14 cellular contexts compared by ENCODE assay signal in genomic region chr13:109769921-109770320, GRCh38. TPM values are rescaled to one million over a fixed set of nuclear protein-coding genes. Genes with fewer than 3 reads are reported as not detected.
DNase-seq lines count a peak whose midpoint lies in the region; ATAC-seq and TF ChIP-seq lines count a peak whose summit lies in the region.
"Had no signal": no experiment of that assay in that cellular context is flagged by ENCODE, and none has a peak within 500 bp of the region (broad histone marks: within the 10 kb centered on the region; RNA-seq: fewer than 3 reads in every experiment).

No MANE protein-coding gene starts in this region.

- no peak overlapping the region for H3K18ac ChIP-seq in IMR-90 (ENCODE audit: low read depth, low read length)

- H4K91ac ChIP-seq in IMR-90 (ENCODE audit: insufficient read depth, low read depth, low read length) = no peak overlapping the region

- H3K36me3 ChIP-seq in BLaER1 (peaks cover 79% of the 10 kb centered on the region), IMR-90 (ENCODE audit: control insufficient read depth, insufficient read depth, low read length) (peaks cover 11% of the 10 kb centered on the region), esophagus muscularis mucosa (peaks cover 7 to 40% (median 16%) of the 10 kb centered on the region in 4 donors)

- no peaks in the 10 kb centered on the region for H3K27me3 ChIP-seq in BLaER1
- H3K27me3 ChIP-seq in IMR-90 (ENCODE audit: control insufficient read depth, insufficient read depth, low read length) = no peaks in the 10 kb centered on the region
- no peaks in the 10 kb centered on the region for H3K27me3 ChIP-seq in esophagus muscularis mucosa
- H3K27me3 ChIP-seq: BE2C had no signal

- in situ Hi-C loops in IMR-90 (cut with MboI; ENCODE audit: low sequenced_read_pairs) = loop anchor here (10.0 kb wide), 1 partner anchor 805 kb away; no protein-coding TSS in a partner anchor

- TF ChIP-seq CTCF in IMR-90 (conservative IDR thresholded peaks at IDR 0.05; ENCODE audit: low read depth, low read length) (no peak), esophagus muscularis mucosa (IDR thresholded peaks at IDR 0.05) (no peak)

- H3K4ac ChIP-seq in IMR-90 (ENCODE audit: low read depth, low read length) = no peak overlapping the region

- H3K36me3 Mint-ChIP-seq in activated CD8-positive, alpha-beta memory T cell treated with anti-CD3 and anti-CD28 coated beads, Interleukin-2, amount 10 ng/mL, durations not matched to agents 7 days and 5 days = no peaks in the 10 kb centered on the region

- no peak overlapping the region for H3K4me3 Mint-ChIP-seq in activated CD8-positive, alpha-beta memory T cell treated with anti-CD3 and anti-CD28 coated beads, Interleukin-2, amount 10 ng/mL, durations not matched to agents 7 days and 5 days
- H3K4me3 Mint-ChIP-seq: HFFc6 had no signal

- TF ChIP-seq EP300 in esophagus muscularis mucosa (IDR thresholded peaks at IDR 0.05) = no peak

- no peak overlapping the region for H2BK15ac ChIP-seq in IMR-90 (ENCODE audit: low read depth, low read length)

- CTCF ChIA-PET in IMR-90 (lab: Yijun Ruan, JAX) = interaction anchor here (0.6 kb wide), 1 partner anchor 810 kb away, joined by 6 read pairs; no protein-coding TSS in a partner anchor
- CTCF ChIA-PET in activated CD8-positive, alpha-beta memory T cell treated with anti-CD3 and anti-CD28 coated beads, Interleukin-2, amount 10 ng/mL, durations not matched to agents 7 days and 5 days (lab: Charles Lee) = no interaction called here

- H4K8ac ChIP-seq in IMR-90 (ENCODE audit: low read depth in 2 of 2, low read length in 2 of 2) = no peak overlapping the region

- H2BK20ac ChIP-seq in IMR-90 (ENCODE audit: low read depth, low read length) = no peak overlapping the region

- H3K14ac ChIP-seq in IMR-90 (replicated peaks; ENCODE audit: low read depth, low read length) = no peak overlapping the region

- H3K9ac ChIP-seq in BLaER1 (no peak overlapping the region), IMR-90 (ENCODE audit: low read depth, low read length) (no peak overlapping the region)

- H4K20me1 ChIP-seq in BLaER1 (peaks cover 90% of the 10 kb centered on the region), IMR-90 (ENCODE audit: insufficient read depth, low read length) (peaks cover 26% of the 10 kb centered on the region; the same call in 1 of the 2 replicates)

- TF ChIP-seq RAD21 in IMR-90 (IDR thresholded peaks at IDR 0.05; ENCODE audit: low read length) = no peak

- BruUV-seq in IMR-90 (replicated peaks; lab: Mats Ljungman, UMichigan) = no TSS peak

- no peak overlapping the region for H2BK120ac ChIP-seq in IMR-90 (ENCODE audit: low read depth, low read length)

- no CpG with 5 or more reads among the region's 5 CpGs for WGBS in IMR-90 (ENCODE audit: extremely low coverage in 2 of 2, insufficient read length in 1 of 2), 2 experiments
- WGBS in esophagus muscularis mucosa = 90% methylated on average over 5 of the region's 5 CpGs

- no peak overlapping the region for H3K23ac ChIP-seq in IMR-90 (ENCODE audit: low read depth, low read length)

- no peaks in the 10 kb centered on the region for H3K9me3 Mint-ChIP-seq in activated CD8-positive, alpha-beta memory T cell treated with anti-CD3 and anti-CD28 coated beads, Interleukin-2, amount 10 ng/mL, durations not matched to agents 7 days and 5 days (ENCODE audit: low read depth)
- H3K9me3 Mint-ChIP-seq: HFFc6 had no signal

- H3K9me3 ChIP-seq in BLaER1 (peaks cover 14% of the 10 kb centered on the region), IMR-90 (ENCODE audit: control insufficient read depth, insufficient read depth, low read length) (no peaks in the 10 kb centered on the region), esophagus muscularis mucosa (no peaks in the 10 kb centered on the region)
- H3K9me3 ChIP-seq: BE2C had no signal

- no peak overlapping the region for H3K56ac ChIP-seq in IMR-90 (ENCODE audit: extremely low read depth, insufficient read depth, low read length)

- no peak overlapping the region for H4K5ac ChIP-seq in IMR-90 (ENCODE audit: low read depth, low read length)

- peak overlapping the region; percentile 14; the same call in 1 of the 2 replicates for H3K27ac ChIP-seq in BLaER1
- no peak overlapping the region for H3K27ac ChIP-seq in IMR-90 (ENCODE audit: insufficient read depth, low read length)
- no peak overlapping the region for H3K27ac ChIP-seq in esophagus muscularis mucosa (replicated peaks in 1 of 4)

- H3K27me3 Mint-ChIP-seq in activated CD8-positive, alpha-beta memory T cell treated with anti-CD3 and anti-CD28 coated beads, Interleukin-2, amount 10 ng/mL, durations not matched to agents 7 days and 5 days = no peaks in the 10 kb centered on the region
- H3K27me3 Mint-ChIP-seq: CD4-positive, alpha-beta memory T cell had no signal

- peak overlapping the region; percentile 4; the same call in 1 of the 2 replicates for H3K4me2 ChIP-seq in BLaER1
- H3K4me2 ChIP-seq in IMR-90 (ENCODE audit: low read depth, low read length) = no peak overlapping the region

- H3K79me1 ChIP-seq in IMR-90 (ENCODE audit: low read depth in 1 of 2, low read length in 2 of 2) = peaks cover 31 to 45% of the 10 kb centered on the region in 2 experiments

- intact Hi-C loops in IMR-90 (cut with micrococcal nuclease) = no loop called here
- intact Hi-C loops in esophagus muscularis mucosa (cut with DNase I) = no loop called here

- H3K4me1 Mint-ChIP-seq in activated CD8-positive, alpha-beta memory T cell treated with anti-CD3 and anti-CD28 coated beads, Interleukin-2, amount 10 ng/mL, durations not matched to agents 7 days and 5 days = no peaks in the 10 kb centered on the region

- H3K4me1 ChIP-seq in BLaER1 (peaks cover 36% of the 10 kb centered on the region), IMR-90 (ENCODE audit: control insufficient read depth, insufficient read depth, low read length) (no peaks in the 10 kb centered on the region), esophagus muscularis mucosa (peaks cover 22 to 73% (median 67%) of the 10 kb centered on the region in 4 donors)

- dilution Hi-C loops in IMR-90 (cut with HindIII; ENCODE audit: low sequenced_read_pairs, unreplicated experiment) = no loop called here

- no peak overlapping the region for H3K27ac Mint-ChIP-seq in activated CD8-positive, alpha-beta memory T cell treated with anti-CD3 and anti-CD28 coated beads, Interleukin-2, amount 10 ng/mL, durations not matched to agents 7 days and 5 days
- H3K27ac Mint-ChIP-seq: HFFc6 had no signal

- TF ChIP-seq POLR2A in IMR-90 (IDR thresholded peaks at IDR 0.05; ENCODE audit: low read depth, low read length) = no peak
- no peak for TF ChIP-seq POLR2A in esophagus muscularis mucosa (IDR thresholded peaks at IDR 0.05; ENCODE audit: low read depth)

- no peak for ATAC-seq in IMR-90 (ENCODE audit: low read depth)
- no peak for ATAC-seq in HG02798 (IDR thresholded peaks at IDR 0.05; ENCODE audit: poor library complexity, unreplicated experiment)
- ATAC-seq in activated CD8-positive, alpha-beta memory T cell treated with anti-CD3 and anti-CD28 coated beads, Interleukin-2, amount 10 ng/mL, durations not matched to agents 7 days and 5 days = no peak
- no peak for ATAC-seq in GM19397 (IDR thresholded peaks at IDR 0.05; ENCODE audit: unreplicated experiment)
- ATAC-seq: GM12878, HepG2 had no signal

- no peak overlapping the region for H2AK5ac ChIP-seq in IMR-90 (ENCODE audit: low read depth, low read length)

- POLR2A ChIA-PET in IMR-90 (lab: Charles Lee; ENCODE audit: unreplicated experiment) = no interaction called here

- peak overlapping the region; percentile 42 for H2AK9ac ChIP-seq in IMR-90 (replicated peaks; ENCODE audit: low read depth, low read length, poor library complexity)

- DNase-seq in IMR-90 = no peak
- peak; percentile 74 for DNase-seq in esophagus muscularis mucosa (ENCODE audit: extremely low spot score)
- DNase-seq in activated CD8-positive, alpha-beta memory T cell treated with anti-CD3 and anti-CD28 coated beads, Interleukin-2, amount 10 ng/mL, durations not matched to agents 7 days and 5 days = no peak
- no peak for DNase-seq in Kasumi-1 (lab: John Stamatoyannopoulos, UW)
- DNase-seq: BE2C; CD4-positive, alpha-beta memory T cell; DMS79; HCEC 1CT; HFFc6 had no signal

- H2BK5ac ChIP-seq in IMR-90 (ENCODE audit: low read depth, low read length, poor library complexity, severe bottlenecking) = no peak overlapping the region

- no peak overlapping the region for H2AFZ ChIP-seq in IMR-90 (replicated peaks; ENCODE audit: low read length, poor library complexity)

- no peaks in the 10 kb centered on the region for H3K9me1 ChIP-seq in IMR-90 (ENCODE audit: insufficient read depth, low read length)

- H3K4me3 ChIP-seq in BLaER1 = no peak overlapping the region
- H3K4me3 ChIP-seq in IMR-90 (ENCODE audit: insufficient read depth, low read depth, low read length) = no peak overlapping the region
- no peak overlapping the region for H3K4me3 ChIP-seq in esophagus muscularis mucosa
- H3K4me3 ChIP-seq: GM12878 had no signal

TF ChIP-seq in IMR-90, 13 proteins besides CTCF, POLR2A, EP300 and RAD21:
- no peak for TF ChIP-seq RFX5 (IDR thresholded peaks at IDR 0.05; ENCODE audit: low read depth, low read length)
- no peak for TF ChIP-seq SMC3 (IDR thresholded peaks at IDR 0.05; ENCODE audit: low read depth, low read length)
- TF ChIP-seq CHD1 (IDR thresholded peaks at IDR 0.05; ENCODE audit: low read depth, low read length) = no peak
- TF ChIP-seq BHLHE40 (IDR thresholded peaks at IDR 0.05; ENCODE audit: low read depth, low read length) = no peak
- no peak for TF ChIP-seq MAZ (IDR thresholded peaks at IDR 0.05; ENCODE audit: borderline replicate concordance, low read depth, low read length)

RNA-seq across cellular contexts. Expression of gene IRS2, which starts 16.5 kb away (rescaled TPM):
- 0.36 and 0.83 TPM in 2 replicates for total RNA-seq in IMR-90 (2012; rRNA removed)
- 1.4 and 1.9 TPM in 2 replicates for polyA plus RNA-seq in IMR-90 (2012; rRNA removed)
- polyA plus RNA-seq in IMR-90 (2012; cell fraction: cytosol; rRNA removed) = 1.3 and 3.3 TPM in 2 replicates
- polyA plus RNA-seq in IMR-90 (2012; cell fraction: nucleus; rRNA removed; ENCODE audit: low replicate concordance) = 2.3 and 3.6 TPM in 2 replicates
- total RNA-seq in esophagus muscularis mucosa = 10 to 100 TPM; 46.4 to 95.3 (median 63.7) TPM
- 1 to 10 TPM; 1.6 to 2.0 TPM for total RNA-seq in activated CD8-positive, alpha-beta memory T cell treated with anti-CD3 and anti-CD28 coated beads, Interleukin-2, amount 10 ng/mL, durations not matched to agents 7 days and 5 days

Comparison
In these comparisons a context has a peak if more than half of its experiments do, and no peak if none do; other contexts are left out.
1. RNA of gene IRS2, which starts 16.5 kb away (total RNA-seq): 46.4 to 95.3 TPM in esophagus muscularis mucosa; 1.6 to 2.0 TPM in activated CD8-positive, alpha-beta memory T cell treated with anti-CD3 and anti-CD28 coated beads, Interleukin-2, amount 10 ng/mL, durations not matched to agents 7 days and 5 days and 0.36 to 0.83 TPM in IMR-90; every median in the first group is over 10 times any median in the second.